Comparison of ENCODE assay signal across 38 cellular contexts in genomic region chr4:109827672-109828071, GRCh38. TPM values are rescaled to one million over a fixed set of nuclear protein-coding genes. Genes with fewer than 3 reads are reported as not detected.
"Had no signal": no experiment of that assay in that cellular context is flagged by ENCODE, and none has a peak within 500 bp of the region (broad histone marks: within the 10 kb centered on the region; RNA-seq: fewer than 3 reads in every experiment).

Gene RRH (plus strand): TSS chr4:109827972. CDS start chr4:109828028, 56 bp downstream.

- H3K4me3 ChIP-seq: MG63 had no signal

- H3K9ac ChIP-seq: KMS-11 had no signal

- H3K27ac ChIP-seq: KMS-11 had no signal

- H3K27me3 ChIP-seq: MG63 had no signal

- DNase-seq: Karpas-422, Kasumi-1, KG1, MG63, MM.1S, MV-4-11, NCI-H1048, NCI-H1092, NCI-H1092 treated with DMSO at 0.1 percent for 48 hours, NCI-H1105, NCI-H1105 treated with DMSO at 0.1 percent for 48 hours, NCI-H1417, NCI-H1417 treated with DMSO at 0.1 percent for 48 hours, NCI-H1436, NCI-H1436 treated with DMSO at 0.1 percent for 48 hours, NCI-H146, NCI-H1694, NCI-H1694 treated with DMSO at 0.1 percent for 48 hours, NCI-H187, NCI-H187 treated with DMSO at 0.1 percent for 48 hours, NCI-H1930, NCI-H2029, NCI-H2029 treated with DMSO at 0.1 percent for 48 hours, NCI-H2081, NCI-H2081 treated with DMSO at 0.1 percent for 48 hours, NCI-H2107, NCI-H2171, NCI-H2171 treated with DMSO at 0.1 percent for 48 hours, NCI-H2227 treated with DMSO at 0.1 percent for 48 hours, NCI-H226, NCI-H345, NCI-H446, NCI-H446 treated with DMSO at 0.1 percent for 48 hours had no signal

- H3K9me3 ChIP-seq: MG63 had no signal

RNA-seq across cellular contexts. Expression of gene RRH, which starts in this region (rescaled TPM):
- total RNA-seq: LHCN-M2, M059J, MCF 10A, NCI-H460 had no signal
